Comparison of ENCODE assay signal across 33 cellular contexts in the genomic region with DNA sequence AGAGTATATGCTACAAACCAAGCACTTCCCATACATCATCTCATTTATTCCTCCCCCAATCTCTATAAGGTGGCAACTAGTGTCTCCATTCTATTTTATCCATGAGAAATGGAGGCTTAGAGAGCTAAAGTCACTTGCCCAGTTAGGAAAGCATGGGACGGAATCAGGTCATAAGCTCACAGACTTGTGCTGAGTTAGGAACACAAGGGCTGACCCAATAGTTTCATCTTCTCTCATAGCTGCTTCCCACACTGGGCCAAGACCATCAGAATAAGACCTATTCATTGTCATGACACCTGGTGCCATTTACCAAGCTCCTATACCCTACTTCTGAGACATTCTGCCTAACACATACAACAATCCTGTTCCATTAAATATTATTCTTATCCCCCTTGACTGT.
"Had no signal": no experiment of that assay in that cellular context is flagged by ENCODE, and none has a peak within 500 bp of the region (broad histone marks: within the 10 kb centered on the region; RNA-seq: fewer than 3 reads in every experiment).

No MANE protein-coding gene starts in this region.

- H3K9me3 ChIP-seq: breast epithelium had no signal

- H3K4me3 ChIP-seq: ascending aorta, breast epithelium had no signal

- DNase-seq: activated CD4-positive, alpha-beta memory T cell treated with anti-CD3 and anti-CD28 coated beads, Interleukin-2, amount 10 ng/mL, durations not matched to agents 7 days and 5 days; activated CD4-positive, alpha-beta T cell treated with anti-CD3 and anti-CD28 coated beads for 1 hour; activated CD4-positive, alpha-beta T cell treated with anti-CD3 and anti-CD28 coated beads for 36 hours; activated CD4-positive, alpha-beta T cell treated with anti-CD3 and anti-CD28 coated beads for 48 hours; activated CD4-positive, alpha-beta T cell treated with anti-CD3 and anti-CD28 coated beads, Interleukin-2, amount 10 ng/mL, durations not matched to agents 7 days and 5 days; activated CD4-positive, alpha-beta T cell treated with anti-CD3 and anti-CD28 coated beads, Interleukin-2, amount 50 U/mL, for 48 hours; activated CD4-positive, CD25-positive, alpha-beta regulatory T cell; activated CD8-positive, alpha-beta memory T cell treated with anti-CD3 and anti-CD28 coated beads for 24 hours; activated CD8-positive, alpha-beta memory T cell treated with anti-CD3 and anti-CD28 coated beads, Interleukin-2, amount 10 ng/mL, durations not matched to agents 7 days and 5 days; activated CD8-positive, alpha-beta memory T cell treated with anti-CD3 and anti-CD28 coated beads, Interleukin-2, amount 50 U/mL, for 48 hours; activated CD8-positive, alpha-beta T cell treated with anti-CD3 and anti-CD28 coated beads, Interleukin-2, amount 10 ng/mL, durations not matched to agents 7 days and 5 days; activated effector memory CD4-positive, alpha-beta T cell treated with Interleukin-2 at 50 U/mL for 16 hours; activated gamma-delta T cell; activated naive CD4-positive, alpha-beta T cell treated with anti-CD3 and anti-CD28 coated beads, Interleukin-2, amount 10 ng/mL, durations not matched to agents 7 days and 5 days; activated naive CD4-positive, alpha-beta T cell treated with Interleukin-2 at 50 U/mL for 16 hours; activated naive CD8-positive, alpha-beta T cell treated with anti-CD3 and anti-CD28 coated beads, Interleukin-2, amount 10 ng/mL, durations not matched to agents 7 days and 5 days; activated naive CD8-positive, alpha-beta T cell treated with anti-CD3 and anti-CD28 coated beads, Interleukin-2, amount 50 U/mL, for 24 hours; activated T-cell treated with anti-CD3 and anti-CD28 coated beads, Interleukin-2, amount 50 U/mL, for 24 hours; activated T-cell treated with anti-CD3 and anti-CD28 coated beads, Interleukin-2, amount 50 U/mL, for 48 hours; amygdala; anterior cingulate cortex; brain microvascular endothelial cell; caudate nucleus; cerebellar nuclear complex; SW 1271; T-helper 1 cell; T-helper 2 cell; T-helper 9 cell; WERI-Rb-1 had no signal

- ATAC-seq: activated CD4-positive, alpha-beta T cell treated with anti-CD3 and anti-CD28 coated beads for 36 hours; activated CD4-positive, CD25-positive, alpha-beta regulatory T cell treated with anti-CD3 and anti-CD28 coated beads, Interleukin-2, amount 50 U/mL, for 24 hours; activated CD8-positive, alpha-beta memory T cell treated with anti-CD3 and anti-CD28 coated beads, Interleukin-2, amount 10 ng/mL, durations not matched to agents 7 days and 5 days; activated CD8-positive, alpha-beta T cell treated with anti-CD3 and anti-CD28 coated beads, Interleukin-2, amount 10 ng/mL, durations not matched to agents 7 days and 5 days; activated naive CD8-positive, alpha-beta T cell treated with anti-CD3 and anti-CD28 coated beads, Interleukin-2, amount 50 U/mL, for 24 hours; WTC11 had no signal

- H3K27ac ChIP-seq: ascending aorta, brain microvascular endothelial cell, WERI-Rb-1 had no signal

- H3K27me3 ChIP-seq: ascending aorta, brain microvascular endothelial cell, breast epithelium had no signal

- H3K36me3 ChIP-seq: ascending aorta, brain microvascular endothelial cell, breast epithelium, WERI-Rb-1 had no signal

- H3K4me1 ChIP-seq: ascending aorta, breast epithelium had no signal
